In the genomic region with DNA sequence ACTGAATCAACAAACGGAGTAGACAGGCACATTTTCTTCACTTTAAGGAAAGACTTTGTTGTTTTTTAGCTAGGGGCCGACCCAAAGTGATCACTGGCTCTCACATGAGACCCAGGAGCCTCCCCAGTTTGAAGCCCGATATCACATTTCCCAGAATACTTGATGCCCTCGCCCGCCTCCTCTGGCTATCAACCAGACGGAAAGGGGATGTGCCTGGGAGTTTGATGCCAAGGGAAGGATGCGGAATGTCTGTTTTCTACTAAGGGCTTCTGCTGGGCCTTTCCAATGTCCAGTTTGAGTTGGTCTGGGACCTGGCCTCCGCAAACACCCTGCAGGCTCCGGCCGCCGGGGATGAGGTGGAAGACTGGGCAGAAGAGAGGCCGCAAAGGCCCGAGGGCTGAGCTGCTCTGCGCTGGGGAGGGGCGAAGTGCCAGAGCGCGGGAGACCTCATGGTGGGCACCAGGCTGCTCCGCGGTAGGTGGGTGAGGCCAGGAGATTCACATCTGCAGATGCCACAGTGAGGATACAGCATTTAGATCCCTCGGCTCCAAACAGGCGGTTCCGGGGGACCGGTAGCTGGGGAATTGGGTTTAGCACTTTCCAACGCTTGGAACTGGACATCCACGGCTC, we compare ENCODE assay signal across 8 cellular contexts. TPM values are rescaled to one million over a fixed set of nuclear protein-coding genes. Genes with fewer than 3 reads are reported as not detected.
DNase-seq lines count a peak whose midpoint lies in the region; ATAC-seq, FAIRE-seq and TF ChIP-seq lines count a peak whose summit lies in the region.

No MANE protein-coding gene starts in this region.

- H3K4me2 ChIP-seq in keratinocyte (ENCODE audit: control insufficient read depth, extremely low read depth, insufficient read depth, low read depth, low read length) = peak overlapping the region; percentile 97

- no peak for TF ChIP-seq CTCF in ascending aorta (IDR thresholded peaks at IDR 0.05)
- no peak for TF ChIP-seq CTCF in keratinocyte (optimal IDR thresholded peaks at IDR 0.05 in 1 of 3, IDR thresholded peaks at IDR 0.05 in 1 of 3, conservative IDR thresholded peaks at IDR 0.05 in 1 of 3; ENCODE audit: extremely low read depth in 1 of 3, insufficient read depth in 2 of 3, low read length in 3 of 3)

- intact Hi-C loops in ascending aorta (cut with DNase I) = loop anchor here (1.0 to 5.0 kb wide), 3 partner anchors 31 to 51 kb away; a partner anchor contains a TSS

- H3K9me1 ChIP-seq in keratinocyte (ENCODE audit: control insufficient read depth, extremely low read depth, insufficient read depth, low read length) = no peaks in the 10 kb centered on the region

- H3K27ac ChIP-seq in ascending aorta (no peak overlapping the region), keratinocyte (ENCODE audit: control insufficient read depth, insufficient read depth, low read length) (peak overlapping the region; percentile 93), thymus (ENCODE audit: low read depth) (peak overlapping the region; percentile 31)

- H3K36me3 ChIP-seq in ascending aorta (no peaks in the 10 kb centered on the region), keratinocyte (ENCODE audit: control insufficient read depth in 2 of 2, extremely low read depth in 1 of 2, insufficient read depth in 2 of 2, low read length in 2 of 2) (no peaks in the 10 kb centered on the region), thymus (ENCODE audit: control insufficient read depth, insufficient read depth) (no peaks in the 10 kb centered on the region)

- dilution Hi-C loops in keratinocyte (cut with MboI; ENCODE audit: extremely low pct_ligation_motif_present, low sequenced_read_pairs) = no loop called here

- no peak for DNase-seq in ascending aorta (ENCODE audit: low spot score in 2 of 2)
- DNase-seq in keratinocyte (ENCODE audit: low read depth, low spot score) = no peak
- no peak for DNase-seq in DMS53 (lab: John Stamatoyannopoulos, UW)
- DNase-seq in AML-193 (lab: John Stamatoyannopoulos, UW) = no peak
- DNase-seq in hepatic stellate cell (ENCODE audit: low spot score) = no peak

- H3K9me3 ChIP-seq in ascending aorta = no peaks in the 10 kb centered on the region
- no peaks in the 10 kb centered on the region for H3K9me3 ChIP-seq in keratinocyte (ENCODE audit: control insufficient read depth, low read depth, low read length)
- H3K9me3 ChIP-seq in thymus (ENCODE audit: control insufficient read depth) = no peaks in the 10 kb centered on the region

- WGBS in thymus = 38% methylated on average over 25 of the region's 25 CpGs

- no peak for FAIRE-seq in keratinocyte (lab: Jason Lieb, UNC)

- H2AFZ ChIP-seq in keratinocyte (ENCODE audit: control insufficient read depth, low read length) = peak overlapping the region; percentile 95

- H3K79me2 ChIP-seq in keratinocyte (ENCODE audit: control insufficient read depth, insufficient read depth, low read length) = no peaks in the 10 kb centered on the region

- H3K9ac ChIP-seq in keratinocyte (ENCODE audit: control insufficient read depth, extremely low read depth, insufficient read depth, low read length) = peak overlapping the region; percentile 89

- peak overlapping the region; percentile 63; the same call in 1 of the 2 replicates for H3K4me3 ChIP-seq in GM08714 (ENCODE audit: low read length)
- peak overlapping the region; percentile 59 to 94 for H3K4me3 ChIP-seq in ascending aorta
- H3K4me3 ChIP-seq in keratinocyte (ENCODE audit: control insufficient read depth in 2 of 3, extremely low read depth in 1 of 3, insufficient read depth in 2 of 3, low read depth in 1 of 3, low read length in 3 of 3) = peak overlapping the region; percentile 66 to 86 (median 76)
- peak overlapping the region; percentile 89 for H3K4me3 ChIP-seq in thymus (ENCODE audit: low read length)

- no peaks in the 10 kb centered on the region for H4K20me1 ChIP-seq in keratinocyte (ENCODE audit: control insufficient read depth, extremely low read depth, insufficient read depth, low read length)

- ATAC-seq in HG03378 (IDR thresholded peaks at IDR 0.05; ENCODE audit: unreplicated experiment) = peak; percentile 4

- H3K27me3 ChIP-seq in ascending aorta (no peaks in the 10 kb centered on the region), keratinocyte (ENCODE audit: control insufficient read depth, extremely low read depth, insufficient read depth, low read length) (no peaks in the 10 kb centered on the region), thymus (ENCODE audit: control insufficient read depth, insufficient read depth) (no peaks in the 10 kb centered on the region)

- no peaks in the 10 kb centered on the region for H3K4me1 ChIP-seq in ascending aorta
- H3K4me1 ChIP-seq in keratinocyte (ENCODE audit: control insufficient read depth, extremely low read depth, insufficient read depth, low read length) = peaks cover 27% of the 10 kb centered on the region
- peaks cover 10% of the 10 kb centered on the region for H3K4me1 ChIP-seq in thymus (ENCODE audit: control insufficient read depth, insufficient read depth, low read length)

RNA-seq across cellular contexts. Expression of a gene that starts 0.5 kb away (rescaled TPM):
- total RNA-seq in ascending aorta = 0.21 TPM
- polyA plus RNA-seq in keratinocyte = 2.0 to 2.3 TPM (median 2.2 TPM) in 3 replicates
- polyA plus RNA-seq in keratinocyte (2011; ENCODE audit: low read depth) = 1.1 TPM
- polyA plus RNA-seq in keratinocyte (2011; cell fraction: cytosol; rRNA removed) = 1.1 and 1.5 TPM in 2 replicates
- 2.6 and 2.8 TPM in 2 replicates for polyA plus RNA-seq in keratinocyte (2011; cell fraction: nucleus; rRNA removed)
- 0.78 and 1.5 TPM in 2 replicates for polyA plus RNA-seq in keratinocyte (2012; ENCODE audit: low replicate concordance)
- 0.72 to 1.8 TPM (median 1.4 TPM) in 3 replicates for polyA minus RNA-seq in keratinocyte
- polyA minus RNA-seq in keratinocyte (2011; cell fraction: cytosol; rRNA and poly(A)+ RNA removed) = 0.38 TPM
- 0.74 and 2.2 TPM in 2 replicates for polyA minus RNA-seq in keratinocyte (2011; cell fraction: nucleus; rRNA and poly(A)+ RNA removed)
- 1.9 TPM for polyA plus RNA-seq in thymus

RNA-seq across cellular contexts. Expression of a gene that starts 36.4 kb away (rescaled TPM):
- total RNA-seq in ascending aorta = 99.1 TPM
- polyA plus RNA-seq in keratinocyte (219 to 310 TPM (median 253 TPM) in 3 replicates), thymus (144 TPM)
- polyA plus RNA-seq in keratinocyte (2011; ENCODE audit: low read depth) = 1,067 TPM
- polyA plus RNA-seq in keratinocyte (2011; cell fraction: cytosol; rRNA removed) = 127 and 198 TPM in 2 replicates
- 543 and 692 TPM in 2 replicates for polyA plus RNA-seq in keratinocyte (2011; cell fraction: nucleus; rRNA removed)
- 163 and 252 TPM in 2 replicates for polyA plus RNA-seq in keratinocyte (2012; ENCODE audit: low replicate concordance)
- polyA minus RNA-seq in keratinocyte = 189 to 616 TPM (median 435 TPM) in 3 replicates
- 205 TPM for polyA minus RNA-seq in keratinocyte (2011; cell fraction: cytosol; rRNA and poly(A)+ RNA removed)
- 533 and 899 TPM in 2 replicates for polyA minus RNA-seq in keratinocyte (2011; cell fraction: nucleus; rRNA and poly(A)+ RNA removed)

Comparison
In these comparisons a context has a peak if more than half of its experiments do, and no peak if none do; other contexts are left out.
1. H3K27ac ChIP-seq: peak in keratinocyte (single experiment) and thymus (single experiment); none in ascending aorta (0 of 2).
2. Peak in every context shown above with its lines, with median percentiles within 50 percentile points of each other: H3K4me3 ChIP-seq.